Comparison of ENCODE assay signal across 8 cellular contexts in genomic region chr17:81666342-81667191, GRCh38. TPM values are rescaled to one million over a fixed set of nuclear protein-coding genes. Genes with fewer than 3 reads are reported as not detected.
A peak's percentile ranks its signal among the peaks of the same experiment; 100 is the strongest.
DNase-seq lines count a peak whose midpoint lies in the region; FAIRE-seq and TF ChIP-seq lines count a peak whose summit lies in the region.

Gene CCDC137, plus strand, starts transcription at chr17:81666737. Its CDS starts 30 bp downstream, at chr17:81666767.
Gene OXLD1, minus strand, starts transcription at chr17:81666605. Its CDS starts 28 bp downstream, at chr17:81666577.

- peak within 1 kb of the TSS; percentile 66 for H2BK5ac ChIP-seq in neuronal stem cell (ENCODE audit: low read length)

- POLR2A ChIA-PET in HEK293T (lab: Yijun Ruan, JAX): interaction anchor here (0.7 to 2.8 kb wide), 15 partner anchors 9 to 202 kb away, joined by 3 to 29 read pairs (median 4); partner anchors contain the start of genes ARL16, HGS, MCRIP1 and MRPL12

- CTCF ChIA-PET in HEK293T (lab: Yijun Ruan, JAX): no interaction called here

- H4K8ac ChIP-seq in neuronal stem cell (ENCODE audit: low read depth, low read length): no peak within 1 kb of the TSS

- H4K91ac ChIP-seq in neuronal stem cell (ENCODE audit: low read depth, low read length, poor library complexity): peak within 1 kb of the TSS; percentile 64

- H2BK12ac ChIP-seq in neuronal stem cell (ENCODE audit: low read length): peak within 1 kb of the TSS; percentile 22

- WGBS in neuronal stem cell (ENCODE audit: extremely low coverage in 2 of 2, insufficient read length in 2 of 2, insufficient replicate concordance in 1 of 2), 2 donors: no CpG with 5 or more reads among the region's 96 CpGs

- H3K36me3 ChIP-seq in SJSA1 (peaks cover 67% of the 10 kb centered on the region), neuronal stem cell (replicated peaks in 1 of 2; ENCODE audit: control insufficient read depth in 2 of 2, insufficient read depth in 2 of 2, low read length in 2 of 2) (peaks cover 37 to 51% of the 10 kb centered on the region in 2 donors), subcutaneous abdominal adipose tissue (ENCODE audit: control insufficient read depth in 5 of 5, insufficient read depth in 5 of 5, low read length in 5 of 5) (peaks cover 0 to 34% (median 21%) of the 10 kb centered on the region in 5 donors)

- H3K9me3 ChIP-seq in SJSA1 (replicated peaks) (no peaks in the 10 kb centered on the region), neuronal stem cell (replicated peaks in 1 of 2; ENCODE audit: control insufficient read depth in 2 of 2, insufficient read depth in 1 of 2, low read depth in 1 of 2, low read length in 2 of 2) (peaks cover 0 to 2% of the 10 kb centered on the region in 2 donors), subcutaneous abdominal adipose tissue (ENCODE audit: control insufficient read depth in 5 of 5, low read length in 5 of 5) (no peaks in the 10 kb centered on the region)

- H3K14ac ChIP-seq in neuronal stem cell (ENCODE audit: low read length): peak within 1 kb of the TSS; percentile 56

- H3K4ac ChIP-seq in neuronal stem cell (ENCODE audit: low read length): peak within 1 kb of the TSS; percentile 53

- H3K4me1 ChIP-seq in SJSA1 (replicated peaks) (peaks cover 23% of the 10 kb centered on the region), neuronal stem cell (ENCODE audit: control insufficient read depth in 2 of 2, insufficient read depth in 1 of 2, low read depth in 1 of 2, low read length in 2 of 2) (peaks cover 10 to 12% of the 10 kb centered on the region in 2 donors), subcutaneous abdominal adipose tissue (ENCODE audit: control insufficient read depth in 5 of 5, insufficient read depth in 5 of 5, low read length in 5 of 5) (peaks cover 3 to 39% (median 33%) of the 10 kb centered on the region in 5 donors)

- peak within 1 kb of the TSS; percentile 100 for H3K23ac ChIP-seq in neuronal stem cell (ENCODE audit: low read depth, low read length, poor library complexity)

- peak within 1 kb of the TSS; percentile 58 for H3K27ac ChIP-seq in SJSA1
- peak within 1 kb of the TSS; percentile 56 for H3K27ac ChIP-seq in neuronal stem cell (replicated peaks; ENCODE audit: low read length)
- peak within 1 kb of the TSS; percentile 81 for H3K27ac ChIP-seq in subcutaneous abdominal adipose tissue (ENCODE audit: low read depth, low read length)

- FAIRE-seq in frontal cortex (lab: Jason Lieb, UNC): no peak

- DNase-seq in GM03348 (ENCODE audit: low spot score) (peak; percentile 99), HEK293T (ENCODE audit: extremely low spot score) (peak; percentile 98), MV-4-11 (lab: John Stamatoyannopoulos, UW) (peak; percentile 94), SJSA1 (ENCODE audit: low read depth in 1 of 2, low spot score in 2 of 2) (peak; percentile 95 to 99), frontal cortex (ENCODE audit: low spot score in 2 of 2) (peak; percentile 97 to 99), neuronal stem cell (ENCODE audit: low spot score) (peak; percentile 92)
- DNase-seq in activated naive CD4-positive, alpha-beta T cell (lab: John Stamatoyannopoulos, UW): peak; percentile 70 to 90 (median 86)

- H3K79me1 ChIP-seq in neuronal stem cell (ENCODE audit: low read depth, low read length): peaks cover 21% of the 10 kb centered on the region

- H3K4me2 ChIP-seq in neuronal stem cell (ENCODE audit: insufficient read depth, low read length, poor library complexity, severe bottlenecking): peak within 1 kb of the TSS; percentile 89

- peak within 1 kb of the TSS; percentile 93 for H2AFZ ChIP-seq in neuronal stem cell (ENCODE audit: low read length)

- H3K4me3 ChIP-seq in SJSA1: peak within 1 kb of the TSS; percentile 85
- peak within 1 kb of the TSS; percentile 85 to 99 for H3K4me3 ChIP-seq in neuronal stem cell (ENCODE audit: low read length in 2 of 2)
- H3K4me3 ChIP-seq in subcutaneous abdominal adipose tissue (ENCODE audit: low read depth in 1 of 5, low read length in 5 of 5): peak within 1 kb of the TSS; percentile 76 to 90 (median 86)

- H2BK120ac ChIP-seq in neuronal stem cell (ENCODE audit: low read depth, low read length): peak within 1 kb of the TSS; percentile 98

- H3K27me3 ChIP-seq in SJSA1 (replicated peaks) (no peaks in the 10 kb centered on the region), neuronal stem cell (ENCODE audit: control insufficient read depth in 3 of 3, insufficient read depth in 3 of 3, low read depth in 1 of 3, low read length in 3 of 3) (no peaks in the 10 kb centered on the region), subcutaneous abdominal adipose tissue (ENCODE audit: control insufficient read depth in 5 of 5, insufficient read depth in 4 of 5, low read length in 5 of 5) (no peaks in the 10 kb centered on the region)

- peak within 1 kb of the TSS; percentile 99 for H3K18ac ChIP-seq in neuronal stem cell (ENCODE audit: low read length)

- peak within 1 kb of the TSS; percentile 98 for H2AK5ac ChIP-seq in neuronal stem cell (ENCODE audit: low read depth, low read length)

- H3K9ac ChIP-seq in neuronal stem cell (ENCODE audit: low read depth, low read length, poor library complexity) (peak within 1 kb of the TSS; percentile 100), subcutaneous abdominal adipose tissue (ENCODE audit: low read length in 5 of 5) (peak within 1 kb of the TSS; percentile 63 to 97 (median 91))

- no peak within 1 kb of the TSS for H2BK15ac ChIP-seq in neuronal stem cell (ENCODE audit: low read length)

TF ChIP-seq in HEK293T, 16 proteins besides CTCF, POLR2A, EP300 and RAD21:
- TF ChIP-seq BHLHE40 (IDR thresholded peaks at IDR 0.05; ENCODE audit: borderline replicate concordance) (no peak), PKNOX1 (IDR thresholded peaks at IDR 0.05) (peak; percentile 100), ELF4 (IDR thresholded peaks at IDR 0.05) (peak; percentile 100), L3MBTL2 (conservative IDR thresholded peaks at IDR 0.05) (peak; percentile 53; the same call in 1 of the 2 replicates)

RNA-seq across cellular contexts. Expression of gene CCDC137, which starts in this region (rescaled TPM):
- total RNA-seq in SJSA1 (2014; rRNA removed; shearing (Covaris generic)): 41.2 and 48.5 TPM in 2 replicates
- 6.1 TPM for total RNA-seq in frontal cortex
- polyA plus RNA-seq in neuronal stem cell (2013, experiment 1 of 2): 19.1 TPM
- polyA plus RNA-seq in neuronal stem cell (2013, experiment 2 of 2): 19.1 TPM

RNA-seq across cellular contexts. Expression of gene OXLD1, which starts in this region (rescaled TPM):
- total RNA-seq in SJSA1 (2014; rRNA removed; shearing (Covaris generic)): 49.7 and 82.3 TPM in 2 replicates
- 8.2 TPM for total RNA-seq in frontal cortex
- 26.1 TPM for polyA plus RNA-seq in neuronal stem cell (2013, experiment 1 of 2)
- 25.4 TPM for polyA plus RNA-seq in neuronal stem cell (2013, experiment 2 of 2)

Comparison
In these comparisons a context has a peak if more than half of its experiments do, and no peak if none do; other contexts are left out.
1. Peak in every context shown above with its lines: DNase-seq, H3K4me3 ChIP-seq and H3K27ac ChIP-seq.